13 cellular contexts compared by ENCODE assay signal in the genomic region with DNA sequence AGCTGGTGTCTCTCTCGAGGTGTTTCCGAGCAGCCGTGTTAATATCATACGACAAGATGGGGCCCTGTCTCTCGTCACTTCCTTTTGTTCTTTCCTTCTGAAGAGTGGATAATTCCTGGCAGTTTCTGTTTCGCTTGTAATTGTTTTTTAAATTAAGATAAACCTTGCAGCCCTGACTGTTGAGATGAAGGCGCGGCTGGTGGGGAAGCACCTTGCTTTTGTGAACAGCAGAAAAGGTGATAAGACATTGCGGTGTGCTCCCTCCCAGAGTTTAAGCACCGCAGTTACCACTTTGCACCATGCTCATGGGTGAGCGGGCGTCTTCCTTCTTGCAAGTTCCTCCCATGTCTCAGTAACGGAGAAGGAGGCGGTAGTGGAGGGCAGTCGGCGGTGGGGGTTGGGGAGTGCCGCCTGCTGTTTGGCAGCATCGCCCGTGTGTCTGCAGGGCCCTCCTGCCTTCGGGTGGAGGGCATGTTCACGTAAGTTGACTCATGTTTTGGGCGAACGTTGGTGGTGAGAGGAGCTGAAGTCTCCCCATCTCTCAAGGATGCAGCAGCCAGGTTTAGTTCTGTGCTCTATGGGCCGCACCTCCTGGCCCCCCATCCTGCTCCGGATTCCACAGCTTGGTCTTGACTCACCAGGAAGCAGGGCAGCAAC.
DNase-seq lines count a peak whose midpoint lies in the region; ATAC-seq and TF ChIP-seq lines count a peak whose summit lies in the region.
"Had no signal": no experiment of that assay in that cellular context is flagged by ENCODE, and none has a peak within 500 bp of the region (broad histone marks: within the 10 kb centered on the region; RNA-seq: fewer than 3 reads in every experiment).

No MANE protein-coding gene starts in this region.

- peaks cover 9% of the 10 kb centered on the region for H3K36me3 Mint-ChIP-seq in activated naive CD4-positive, alpha-beta T cell treated with anti-CD3 and anti-CD28 coated beads, Interleukin-2, amount 10 ng/mL, durations not matched to agents 7 days and 5 days
- no peaks in the 10 kb centered on the region for H3K36me3 Mint-ChIP-seq in neural progenitor cell
- no peaks in the 10 kb centered on the region for H3K36me3 Mint-ChIP-seq in stimulated activated naive CD8-positive, alpha-beta T cell treated with anti-CD3 and anti-CD28 coated beads, Interleukin-15, Interleukin-2, amounts not matched to agents 100 ng/mL and 50 ng/mL, for 24 hours (ENCODE audit: low read depth)

- no peaks in the 10 kb centered on the region for H3K27me3 Mint-ChIP-seq in activated naive CD4-positive, alpha-beta T cell treated with anti-CD3 and anti-CD28 coated beads, Interleukin-2, amount 10 ng/mL, durations not matched to agents 7 days and 5 days
- peaks cover 7% of the 10 kb centered on the region for H3K27me3 Mint-ChIP-seq in neural progenitor cell (ENCODE audit: insufficient read depth, low read depth)
- H3K27me3 Mint-ChIP-seq in stimulated activated naive CD8-positive, alpha-beta T cell treated with anti-CD3 and anti-CD28 coated beads, Interleukin-15, Interleukin-2, amounts not matched to agents 100 ng/mL and 50 ng/mL, for 24 hours, result no peaks in the 10 kb centered on the region

- no peak for DNase-seq in activated CD4-positive, CD25-positive, alpha-beta regulatory T cell (lab: John Stamatoyannopoulos, UW)
- peak; percentile 73 for DNase-seq in activated naive CD4-positive, alpha-beta T cell treated with anti-CD3 and anti-CD28 coated beads, Interleukin-2, amount 10 ng/mL, durations not matched to agents 7 days and 5 days
- DNase-seq in neural progenitor cell (ENCODE audit: low spot score) (peak; percentile 26), NCI-H774 (lab: John Stamatoyannopoulos, UW) (no peak), NCI-H1930 (lab: John Stamatoyannopoulos, UW) (no peak)
- DNase-seq: aorta had no signal

- H2AFZ ChIP-seq in neural progenitor cell (replicated peaks), result peak overlapping the region; percentile 26

- peak overlapping the region; percentile 49 for H3K4me2 ChIP-seq in neural progenitor cell

- H3K27me3 ChIP-seq in neural progenitor cell, result peaks cover 12% of the 10 kb centered on the region

- ATAC-seq in activated CD4-positive, CD25-positive, alpha-beta regulatory T cell treated with anti-CD3 and anti-CD28 coated beads, Interleukin-2, amount 50 U/mL, for 24 hours, result peak; percentile 50 to 55
- no peak for ATAC-seq in GM18873 (IDR thresholded peaks at IDR 0.05; ENCODE audit: low FRiP score, unreplicated experiment)
- ATAC-seq: HCT116, K562, Panc1 had no signal

- CTCF ChIA-PET in activated naive CD4-positive, alpha-beta T cell treated with anti-CD3 and anti-CD28 coated beads, Interleukin-2, amount 10 ng/mL, durations not matched to agents 7 days and 5 days (lab: Charles Lee), result no interaction called here

- H3F3A ChIP-seq in neural progenitor cell (ENCODE audit: low read depth), result no peaks in the 10 kb centered on the region

- peak overlapping the region; percentile 95 for H3K27ac Mint-ChIP-seq in activated naive CD4-positive, alpha-beta T cell treated with anti-CD3 and anti-CD28 coated beads, Interleukin-2, amount 10 ng/mL, durations not matched to agents 7 days and 5 days
- H3K27ac Mint-ChIP-seq in neural progenitor cell, result peak overlapping the region; percentile 44
- H3K27ac Mint-ChIP-seq in stimulated activated naive CD8-positive, alpha-beta T cell treated with anti-CD3 and anti-CD28 coated beads, Interleukin-15, Interleukin-2, amounts not matched to agents 100 ng/mL and 50 ng/mL, for 24 hours, result peak overlapping the region; percentile 65

- H3K36me3 ChIP-seq in neural progenitor cell, result no peaks in the 10 kb centered on the region

- H3K4me1 Mint-ChIP-seq in activated naive CD4-positive, alpha-beta T cell treated with anti-CD3 and anti-CD28 coated beads, Interleukin-2, amount 10 ng/mL, durations not matched to agents 7 days and 5 days, result peaks cover 18% of the 10 kb centered on the region
- peaks cover 13% of the 10 kb centered on the region for H3K4me1 Mint-ChIP-seq in neural progenitor cell
- peaks cover 10% of the 10 kb centered on the region for H3K4me1 Mint-ChIP-seq in stimulated activated naive CD8-positive, alpha-beta T cell treated with anti-CD3 and anti-CD28 coated beads, Interleukin-15, Interleukin-2, amounts not matched to agents 100 ng/mL and 50 ng/mL, for 24 hours (ENCODE audit: low read depth)

- no peaks in the 10 kb centered on the region for H3K9me3 ChIP-seq in neural progenitor cell (ENCODE audit: low read depth)

- H3K4me3 Mint-ChIP-seq in activated naive CD4-positive, alpha-beta T cell treated with anti-CD3 and anti-CD28 coated beads, Interleukin-2, amount 10 ng/mL, durations not matched to agents 7 days and 5 days, result peak overlapping the region; percentile 74
- H3K4me3 Mint-ChIP-seq in neural progenitor cell, result no peak overlapping the region
- H3K4me3 Mint-ChIP-seq in stimulated activated naive CD8-positive, alpha-beta T cell treated with anti-CD3 and anti-CD28 coated beads, Interleukin-15, Interleukin-2, amounts not matched to agents 100 ng/mL and 50 ng/mL, for 24 hours, result peak overlapping the region; percentile 67

- peaks cover 11% of the 10 kb centered on the region for H3K9me3 Mint-ChIP-seq in activated naive CD4-positive, alpha-beta T cell treated with anti-CD3 and anti-CD28 coated beads, Interleukin-2, amount 10 ng/mL, durations not matched to agents 7 days and 5 days
- H3K9me3 Mint-ChIP-seq in neural progenitor cell, result peaks cover 7% of the 10 kb centered on the region
- no peaks in the 10 kb centered on the region for H3K9me3 Mint-ChIP-seq in stimulated activated naive CD8-positive, alpha-beta T cell treated with anti-CD3 and anti-CD28 coated beads, Interleukin-15, Interleukin-2, amounts not matched to agents 100 ng/mL and 50 ng/mL, for 24 hours

- H3K27ac ChIP-seq in neural progenitor cell, result no peak overlapping the region
- H3K27ac ChIP-seq: 22Rv1 had no signal

- no peak overlapping the region for H3K4me3 ChIP-seq in neural progenitor cell
- H3K4me3 ChIP-seq: K562 had no signal

- peaks cover 14% of the 10 kb centered on the region for H3K4me1 ChIP-seq in neural progenitor cell

- no peak overlapping the region for H3K9ac ChIP-seq in neural progenitor cell

- H4K20me1 ChIP-seq in neural progenitor cell (ENCODE audit: low read depth), result no peaks in the 10 kb centered on the region

- no peak for TF ChIP-seq CTCF in neural progenitor cell (IDR thresholded peaks at IDR 0.05)

- no peaks in the 10 kb centered on the region for H3K79me2 ChIP-seq in neural progenitor cell (ENCODE audit: low read depth)

Comparison
In these comparisons a context has a peak if more than half of its experiments do, and no peak if none do; other contexts are left out.
1. DNase-seq: peak in activated naive CD4-positive, alpha-beta T cell treated with anti-CD3 and anti-CD28 coated beads, Interleukin-2, amount 10 ng/mL, durations not matched to agents 7 days and 5 days (single experiment) and neural progenitor cell (single experiment); none in activated CD4-positive, CD25-positive, alpha-beta regulatory T cell (0 of 4), NCI-H774 (single experiment) and NCI-H1930 (0 of 2).
2. H3K27ac Mint-ChIP-seq: peak in every context shown above with its lines; median percentile 95 in activated naive CD4-positive, alpha-beta T cell treated with anti-CD3 and anti-CD28 coated beads, Interleukin-2, amount 10 ng/mL, durations not matched to agents 7 days and 5 days; 65 in stimulated activated naive CD8-positive, alpha-beta T cell treated with anti-CD3 and anti-CD28 coated beads, Interleukin-15, Interleukin-2, amounts not matched to agents 100 ng/mL and 50 ng/mL, for 24 hours; 44 in neural progenitor cell.